ENCODE assay signal across 8 cellular contexts in genomic region chr14:91416744-91417133, GRCh38. TPM values are rescaled to one million over a fixed set of nuclear protein-coding genes. Genes with fewer than 3 reads are reported as not detected.
A peak's percentile ranks its signal among the peaks of the same experiment; 100 is the strongest.
DNase-seq lines count a peak whose midpoint lies in the region; ATAC-seq and TF ChIP-seq lines count a peak whose summit lies in the region.

No MANE protein-coding gene starts in this region.

- peaks cover 49% of the 10 kb centered on the region for H3K4me1 Mint-ChIP-seq in activated CD4-positive, alpha-beta T cell treated with anti-CD3 and anti-CD28 coated beads, Interleukin-2, amount 10 ng/mL, durations not matched to agents 7 days and 5 days
- H3K4me1 Mint-ChIP-seq in activated CD4-positive, alpha-beta memory T cell treated with anti-CD3 and anti-CD28 coated beads for 36 hours (ENCODE audit: low read depth): peaks cover 44% of the 10 kb centered on the region

- H3K4me1 ChIP-seq in iPS-20b (ENCODE audit: insufficient read depth, low read length) (peaks cover 28% of the 10 kb centered on the region), stomach (peaks cover 9 to 59% (median 55%) of the 10 kb centered on the region in 4 donors)

- peak overlapping the region; percentile 98 for H3K4me3 Mint-ChIP-seq in activated CD4-positive, alpha-beta T cell treated with anti-CD3 and anti-CD28 coated beads, Interleukin-2, amount 10 ng/mL, durations not matched to agents 7 days and 5 days
- H3K4me3 Mint-ChIP-seq in activated CD4-positive, alpha-beta memory T cell treated with anti-CD3 and anti-CD28 coated beads for 36 hours: peak overlapping the region; percentile 100

- no peak for ATAC-seq in GM19455 (IDR thresholded peaks at IDR 0.05; ENCODE audit: unreplicated experiment)
- no peak for ATAC-seq in GM21423 (IDR thresholded peaks at IDR 0.05; ENCODE audit: unreplicated experiment)

- H3K36me3 ChIP-seq in iPS-20b (ENCODE audit: insufficient read depth, low read depth, low read length) (peaks cover 12% of the 10 kb centered on the region; the same call in 1 of the 2 replicates), stomach (no peaks in the 10 kb centered on the region)

- TF ChIP-seq CTCF in stomach (IDR thresholded peaks at IDR 0.05): no peak

- peaks cover 45% of the 10 kb centered on the region for H3K36me3 Mint-ChIP-seq in activated CD4-positive, alpha-beta T cell treated with anti-CD3 and anti-CD28 coated beads, Interleukin-2, amount 10 ng/mL, durations not matched to agents 7 days and 5 days (ENCODE audit: low read depth)
- peaks cover 37% of the 10 kb centered on the region for H3K36me3 Mint-ChIP-seq in activated CD4-positive, alpha-beta memory T cell treated with anti-CD3 and anti-CD28 coated beads for 36 hours

- no peak for TF ChIP-seq EP300 in stomach (IDR thresholded peaks at IDR 0.05)

- H3K9ac ChIP-seq in iPS-20b (ENCODE audit: low read depth, low read length): peak overlapping the region; percentile 78; the same call in 1 of the 2 replicates

- CTCF ChIA-PET in activated CD4-positive, alpha-beta T cell treated with anti-CD3 and anti-CD28 coated beads, Interleukin-2, amount 10 ng/mL, durations not matched to agents 7 days and 5 days (lab: Charles Lee): interaction anchor here (1.0 to 6.8 kb wide), 8 partner anchors 10 to 239 kb away, joined by 3 to 64 read pairs (median 6); no protein-coding TSS in a partner anchor
- CTCF ChIA-PET in activated CD4-positive, alpha-beta memory T cell treated with anti-CD3 and anti-CD28 coated beads for 36 hours (lab: Charles Lee): interaction anchor here (1.0 to 6.7 kb wide), 13 partner anchors 16 to 494 kb away, joined by 3 to 99 read pairs (median 5); no protein-coding TSS in a partner anchor

- intact Hi-C loops in activated CD4-positive, alpha-beta memory T cell treated with anti-CD3 and anti-CD28 coated beads for 36 hours (cut with micrococcal nuclease): loop anchor here (1.0 to 5.0 kb wide), 15 partner anchors 7 to 456 kb away; partner anchors contain the start of gene RPS6KA5
- intact Hi-C loops in stomach (cut with DNase I; ENCODE audit: low total_unique reads): loop anchor here (10.0 kb wide), 1 partner anchor 62 kb away; no protein-coding TSS in a partner anchor

- DNase-seq in activated CD4-positive, alpha-beta T cell treated with anti-CD3 and anti-CD28 coated beads, Interleukin-2, amount 10 ng/mL, durations not matched to agents 7 days and 5 days: no peak
- no peak for DNase-seq in activated CD4-positive, alpha-beta T cell treated with anti-CD3 and anti-CD28 coated beads, Interleukin-2, amount 50 U/mL, for 48 hours
- peak; percentile 50 for DNase-seq in activated CD4-positive, alpha-beta memory T cell treated with anti-CD3 and anti-CD28 coated beads for 36 hours
- DNase-seq in stomach (peak; percentile 47), NCI-H1105 (lab: John Stamatoyannopoulos, UW) (no peak)

- no peaks in the 10 kb centered on the region for H3K27me3 Mint-ChIP-seq in activated CD4-positive, alpha-beta T cell treated with anti-CD3 and anti-CD28 coated beads, Interleukin-2, amount 10 ng/mL, durations not matched to agents 7 days and 5 days
- H3K27me3 Mint-ChIP-seq in activated CD4-positive, alpha-beta memory T cell treated with anti-CD3 and anti-CD28 coated beads for 36 hours: no peaks in the 10 kb centered on the region

- H3K9me3 Mint-ChIP-seq in activated CD4-positive, alpha-beta T cell treated with anti-CD3 and anti-CD28 coated beads, Interleukin-2, amount 10 ng/mL, durations not matched to agents 7 days and 5 days: no peaks in the 10 kb centered on the region
- H3K9me3 Mint-ChIP-seq in activated CD4-positive, alpha-beta memory T cell treated with anti-CD3 and anti-CD28 coated beads for 36 hours: no peaks in the 10 kb centered on the region

- peaks cover 6% of the 10 kb centered on the region; the same call in 1 of the 2 replicates for H3K27me3 ChIP-seq in iPS-20b (ENCODE audit: insufficient read depth, low read length)
- H3K27me3 ChIP-seq in stomach: peaks cover 0 to 14% (median 0%) of the 10 kb centered on the region in 3 donors

- H3K9me3 ChIP-seq in iPS-20b (ENCODE audit: insufficient read depth, low read depth, low read length) (no peaks in the 10 kb centered on the region), stomach (no peaks in the 10 kb centered on the region)

- H3K27ac ChIP-seq in iPS-20b (ENCODE audit: low read length): no peak overlapping the region
- H3K27ac ChIP-seq in stomach: peak overlapping the region; percentile 81 to 93 (median 87)

- WGBS in stomach, 5 donors: 5 to 9% (median 6%) methylated on average over 19 to 20 of the region's 20 CpGs

- POLR2A ChIA-PET in activated CD4-positive, alpha-beta T cell treated with anti-CD3 and anti-CD28 coated beads, Interleukin-2, amount 10 ng/mL, durations not matched to agents 7 days and 5 days (lab: Charles Lee): interaction anchor here (0.6 to 1.2 kb wide), 4 partner anchors 19 to 171 kb away, joined by 4 to 6 read pairs (median 5); no protein-coding TSS in a partner anchor
- POLR2A ChIA-PET in activated CD4-positive, alpha-beta memory T cell treated with anti-CD3 and anti-CD28 coated beads for 36 hours (lab: Charles Lee): interaction anchor here (1.2 to 4.8 kb wide), 13 partner anchors 11 to 172 kb away, joined by 3 to 41 read pairs (median 8); partner anchors contain the start of genes GPR68 and PPP4R3A

- TF ChIP-seq POLR2A in stomach (IDR thresholded peaks at IDR 0.05): no peak

- peak overlapping the region; percentile 80 for H3K4me3 ChIP-seq in iPS-20b (ENCODE audit: low read length)
- peak overlapping the region; percentile 60 to 85 (median 75) for H3K4me3 ChIP-seq in stomach

- peak overlapping the region; percentile 99 for H3K27ac Mint-ChIP-seq in activated CD4-positive, alpha-beta T cell treated with anti-CD3 and anti-CD28 coated beads, Interleukin-2, amount 10 ng/mL, durations not matched to agents 7 days and 5 days
- H3K27ac Mint-ChIP-seq in activated CD4-positive, alpha-beta memory T cell treated with anti-CD3 and anti-CD28 coated beads for 36 hours: peak overlapping the region; percentile 100

RNA-seq across cellular contexts. Expression of gene CCDC88C, which starts 0.9 kb away (rescaled TPM):
- total RNA-seq in activated CD4-positive, alpha-beta T cell treated with anti-CD3 and anti-CD28 coated beads, Interleukin-2, amount 10 ng/mL, durations not matched to agents 7 days and 5 days: 100 to 1,000 TPM; 187 to 193 TPM
- total RNA-seq in activated CD4-positive, alpha-beta memory T cell treated with anti-CD3 and anti-CD28 coated beads for 36 hours: 10 to 100 TPM; 73.0 to 74.7 TPM
- 10 to 100 TPM; 19.3 to 66.9 (median 41.5) TPM for total RNA-seq in stomach
- polyA plus RNA-seq in stomach: 10 to 100 TPM; 10.5 to 13.0 (median 12.4) TPM

Comparison
In these comparisons a context has a peak if more than half of its experiments do, and no peak if none do; other contexts are left out.
1. DNase-seq: peak in activated CD4-positive, alpha-beta memory T cell treated with anti-CD3 and anti-CD28 coated beads for 36 hours (single experiment) and stomach (single experiment); none in activated CD4-positive, alpha-beta T cell treated with anti-CD3 and anti-CD28 coated beads, Interleukin-2, amount 10 ng/mL, durations not matched to agents 7 days and 5 days (single experiment), activated CD4-positive, alpha-beta T cell treated with anti-CD3 and anti-CD28 coated beads, Interleukin-2, amount 50 U/mL, for 48 hours (0 of 2) and NCI-H1105 (single experiment).